In genomic region chr11:65500262-65501004, GRCh38 we compare ENCODE assay signal across 8 cellular contexts. TPM values are rescaled to one million over a fixed set of nuclear protein-coding genes. Genes with fewer than 3 reads are reported as not detected.
DNase-seq lines count a peak whose midpoint lies in the region; ATAC-seq and TF ChIP-seq lines count a peak whose summit lies in the region.

No MANE protein-coding gene starts in this region.

- 0 to 1% (median 0%) methylated on average over 20 of the region's 20 CpGs for WGBS in ovary, 3 donors

- H3K9ac ChIP-seq in BLaER1 treated with 17β-estradiol and CSF1 and Interleukin-3, amounts not matched to agents 10 nM and 100 nM = peak overlapping the region; percentile 95 to 100 (median 98)

- H3K4me2 ChIP-seq in BLaER1 treated with 17β-estradiol and CSF1 and Interleukin-3, amounts not matched to agents 10 nM and 100 nM = peak overlapping the region; percentile 65 to 98 (median 93)

- no peak overlapping the region for H3K27ac Mint-ChIP-seq in T-helper 2 cell treated with Interferon-gamma antibody and Interleukin-4, amounts not matched to agents 5 μg/mL and 100 μg/mL, for 36 hours

- no peak for ATAC-seq in GM18870 (IDR thresholded peaks at IDR 0.05; ENCODE audit: unreplicated experiment)
- no peak for ATAC-seq in GM21367 (IDR thresholded peaks at IDR 0.05; ENCODE audit: unreplicated experiment)

- H3K9me3 ChIP-seq in BLaER1 treated with 17β-estradiol and CSF1 and Interleukin-3, amounts not matched to agents 10 nM and 100 nM (replicated peaks in 1 of 11) = peaks cover 0 to 10% (median 0%) of the 10 kb centered on the region in 11 experiments; a peak in 5 of 22 replicates
- H3K9me3 ChIP-seq in ovary = no peaks in the 10 kb centered on the region

- DNase-seq in HT1080 (ENCODE audit: low read depth) = peak; percentile 64
- DNase-seq in T-helper 2 cell treated with Interferon-gamma antibody and Interleukin-4, amounts not matched to agents 5 μg/mL and 100 μg/mL, for 36 hours (ENCODE audit: low spot score) = peak; percentile 45
- DNase-seq in fibroblast of gingiva (ENCODE audit: low read depth) = peak; percentile 43
- DNase-seq in ovary = peak; percentile 40 to 66 (median 57)
- DNase-seq in SK-N-DZ (ENCODE audit: low spot score) = no peak

- no peaks in the 10 kb centered on the region for H3K27me3 ChIP-seq in BLaER1 treated with 17β-estradiol and CSF1 and Interleukin-3, amounts not matched to agents 10 nM and 100 nM
- H3K27me3 ChIP-seq in ovary = no peaks in the 10 kb centered on the region

- H3K27me3 Mint-ChIP-seq in T-helper 2 cell treated with Interferon-gamma antibody and Interleukin-4, amounts not matched to agents 5 μg/mL and 100 μg/mL, for 36 hours (ENCODE audit: low read depth) = peaks cover 5% of the 10 kb centered on the region

- H3K27ac ChIP-seq in BLaER1 treated with 17β-estradiol and CSF1 and Interleukin-3, amounts not matched to agents 10 nM and 100 nM = peak overlapping the region; percentile 94 to 100 (median 100)
- H3K27ac ChIP-seq in ovary = peak overlapping the region; percentile 91 to 94

- peaks cover 34% of the 10 kb centered on the region for H3K4me1 Mint-ChIP-seq in T-helper 2 cell treated with Interferon-gamma antibody and Interleukin-4, amounts not matched to agents 5 μg/mL and 100 μg/mL, for 36 hours (ENCODE audit: low read depth)

- intact Hi-C loops in ovary (cut with DNase I) = no loop called here

- no peak overlapping the region for H3K4me3 Mint-ChIP-seq in T-helper 2 cell treated with Interferon-gamma antibody and Interleukin-4, amounts not matched to agents 5 μg/mL and 100 μg/mL, for 36 hours

- peaks cover 24 to 38% (median 34%) of the 10 kb centered on the region in 10 experiments for H3K4me1 ChIP-seq in BLaER1 treated with 17β-estradiol and CSF1 and Interleukin-3, amounts not matched to agents 10 nM and 100 nM
- peaks cover 4% of the 10 kb centered on the region for H3K4me1 ChIP-seq in ovary (ENCODE audit: insufficient read depth)

- H3K36me3 ChIP-seq in BLaER1 treated with 17β-estradiol and CSF1 and Interleukin-3, amounts not matched to agents 10 nM and 100 nM = peaks cover 52 to 57% (median 54%) of the 10 kb centered on the region in 11 experiments
- peaks cover 3% of the 10 kb centered on the region for H3K36me3 ChIP-seq in ovary

- TF ChIP-seq POLR2A in ovary (IDR thresholded peaks at IDR 0.05) = no peak

- no peaks in the 10 kb centered on the region for H3K36me3 Mint-ChIP-seq in T-helper 2 cell treated with Interferon-gamma antibody and Interleukin-4, amounts not matched to agents 5 μg/mL and 100 μg/mL, for 36 hours (ENCODE audit: low read depth)

- TF ChIP-seq EP300 in ovary (IDR thresholded peaks at IDR 0.05) = no peak

- H3K9me3 Mint-ChIP-seq in T-helper 2 cell treated with Interferon-gamma antibody and Interleukin-4, amounts not matched to agents 5 μg/mL and 100 μg/mL, for 36 hours = no peaks in the 10 kb centered on the region

- TF ChIP-seq CTCF in ovary (IDR thresholded peaks at IDR 0.05) = no peak

- H4K20me1 ChIP-seq in BLaER1 treated with 17β-estradiol and CSF1 and Interleukin-3, amounts not matched to agents 10 nM and 100 nM = peaks cover 61 to 64% (median 63%) of the 10 kb centered on the region in 11 experiments

- peak overlapping the region; percentile 77 to 94 (median 90) for H3K4me3 ChIP-seq in BLaER1 treated with 17β-estradiol and CSF1 and Interleukin-3, amounts not matched to agents 10 nM and 100 nM
- H3K4me3 ChIP-seq in ovary = peak overlapping the region; percentile 82

RNA-seq across cellular contexts. Expression of gene MALAT1, which starts 1.6 kb away (rescaled TPM):
- 433 and 571 TPM in 2 replicates for total RNA-seq in HT1080 (2014; rRNA removed; shearing (Covaris generic))
- polyA plus RNA-seq in HT1080 (2015; cell fraction: cytosol; rRNA removed) = 14.7 and 23.6 TPM in 2 replicates
- 703 and 1,083 TPM in 2 replicates for polyA plus RNA-seq in HT1080 (2015; cell fraction: nucleus; rRNA removed)
- total RNA-seq in ovary = over 10,000 TPM in 4 of 7 donors, 1,000 to 10,000 TPM in 3; 4,813 to 13,132 (median 10,519) TPM
- polyA plus RNA-seq in ovary = 100 to 1,000 TPM; 396 to 616 TPM
- polyA plus RNA-seq in SK-N-DZ (2014; cell fraction: cytosol; rRNA removed) = 15.5 and 29.5 TPM in 2 replicates
- polyA plus RNA-seq in SK-N-DZ (2014; cell fraction: nucleus; rRNA removed) = 347 and 1,650 TPM in 2 replicates

RNA-seq across cellular contexts. Expression of gene SCYL1, which starts 24.4 kb away (rescaled TPM):
- 66.6 and 67.0 TPM in 2 replicates for total RNA-seq in HT1080 (2014; rRNA removed; shearing (Covaris generic))
- polyA plus RNA-seq in HT1080 (2015; cell fraction: cytosol; rRNA removed) = 50.5 and 57.6 TPM in 2 replicates
- 50.7 and 62.7 TPM in 2 replicates for polyA plus RNA-seq in HT1080 (2015; cell fraction: nucleus; rRNA removed)
- 100 to 1,000 TPM in 1 of 7 donors, 10 to 100 TPM in 6; 59.0 to 118 (median 96.2) TPM for total RNA-seq in ovary
- polyA plus RNA-seq in ovary = 10 to 100 TPM; 11.7 to 71.6 TPM
- 32.7 and 42.1 TPM in 2 replicates for polyA plus RNA-seq in SK-N-DZ (2014; cell fraction: cytosol; rRNA removed)
- polyA plus RNA-seq in SK-N-DZ (2014; cell fraction: nucleus; rRNA removed) = 92.4 and 96.0 TPM in 2 replicates

RNA-seq across cellular contexts. Expression of gene LTBP3, which starts 57.7 kb away (rescaled TPM):
- total RNA-seq in HT1080 (2014; rRNA removed; shearing (Covaris generic)) = 6.2 and 6.5 TPM in 2 replicates
- 157 and 158 TPM in 2 replicates for polyA plus RNA-seq in HT1080 (2015; cell fraction: cytosol; rRNA removed)
- 490 and 510 TPM in 2 replicates for polyA plus RNA-seq in HT1080 (2015; cell fraction: nucleus; rRNA removed)
- total RNA-seq in ovary = 100 to 1,000 TPM; 143 to 292 (median 198) TPM
- polyA plus RNA-seq in ovary = 100 to 1,000 TPM in 1 of 2 donors, 10 to 100 TPM in 1; 35.9 to 130 TPM
- polyA plus RNA-seq in SK-N-DZ (2014; cell fraction: cytosol; rRNA removed) = 7.7 and 11.5 TPM in 2 replicates
- polyA plus RNA-seq in SK-N-DZ (2014; cell fraction: nucleus; rRNA removed) = 41.4 and 60.9 TPM in 2 replicates

Comparison
In these comparisons a context has a peak if more than half of its experiments do, and no peak if none do; other contexts are left out.
1. RNA of gene LTBP3, which starts 57.7 kb away (total RNA-seq): 143 to 292 TPM in ovary; 6.2 to 6.5 TPM in HT1080; every median in the first group is over 10 times any median in the second.